2 cellular contexts compared by ENCODE assay signal in genomic region chr16:88453217-88453531, GRCh38.
TF ChIP-seq lines count a peak whose summit lies in the region.

ZFPM1 (plus strand) TSS chr16:88453280; CDS start chr16:88453639, 359 bp downstream.

TF ChIP-seq in HCT116, 20 proteins besides CTCF, POLR2A, EP300 and RAD21 (continued from another document):
- TF ChIP-seq YY1 (IDR thresholded peaks at IDR 0.05; ENCODE audit: extremely low read depth, insufficient replicate concordance, low read depth, low read length), result peak; percentile 32
- peak; percentile 88 for TF ChIP-seq POLR2AphosphoS5 (IDR thresholded peaks at IDR 0.05; ENCODE audit: low read depth, low read length)
- TF ChIP-seq SRF (IDR thresholded peaks at IDR 0.05; ENCODE audit: low read depth), result no peak

TF ChIP-seq in K562, 482 proteins besides CTCF, POLR2A, EP300 and RAD21 (continued from another document):
- TF ChIP-seq HMGN3 (IDR thresholded peaks at IDR 0.05; ENCODE audit: borderline replicate concordance, extremely low read depth, insufficient read length, low read depth, low read length) (peak; percentile 19), ZBTB2 (IDR thresholded peaks at IDR 0.05) (no peak), PHF8 (IDR thresholded peaks at IDR 0.05; ENCODE audit: borderline replicate concordance, low read length) (peak; percentile 48; the same call in 1 of the 2 replicates), SIN3A (IDR thresholded peaks at IDR 0.05; ENCODE audit: borderline replicate concordance in 2 of 2, control insufficient read depth in 1 of 2, low read depth in 2 of 2, low read length in 2 of 2) (peak in 1 of 2 experiments; percentile 24; a peak in 1 of 4 replicates), ZBTB9 (CRISPR knock-in tag; IDR thresholded peaks at IDR 0.05) (no peak), CREM (IDR thresholded peaks at IDR 0.05; ENCODE audit: low read depth) (peak; percentile 26; the same call in 1 of the 2 replicates), CTCFL (IDR thresholded peaks at IDR 0.05; ENCODE audit: borderline replicate concordance, insufficient read depth, low read depth, low read length, poor library complexity, severe bottlenecking) (peak; percentile 79), CUX1 (CRISPR knock-in tag; IDR thresholded peaks at IDR 0.05) (no peak), TAF1 (IDR thresholded peaks at IDR 0.05; ENCODE audit: control insufficient read depth, extremely low read depth, insufficient read depth, low read length, severe bottlenecking) (peak; percentile 82), TBL1XR1 (IDR thresholded peaks at IDR 0.05; ENCODE audit: low read length in 2 of 2) (no peak), HMGXB4 (CRISPR knock-in tag; IDR thresholded peaks at IDR 0.05) (no peak), GTF2F1 (IDR thresholded peaks at IDR 0.05; ENCODE audit: low read depth, low read length) (no peak), ZNF639 (CRISPR knock-in tag; conservative IDR thresholded peaks at IDR 0.05 in 1 of 2, IDR thresholded peaks at IDR 0.05 in 1 of 2) (peak in 1 of 2 experiments; percentile 44; a peak in 1 of 4 replicates), UBTF (IDR thresholded peaks at IDR 0.05; ENCODE audit: borderline replicate concordance in 1 of 2, low read depth in 2 of 2, low read length in 2 of 2) (peak in 1 of 2 experiments; percentile 74; a peak in 1 of 4 replicates), ZNF197 (CRISPR knock-in tag; IDR thresholded peaks at IDR 0.05; ENCODE audit: low read depth) (no peak), YY1 (IDR thresholded peaks at IDR 0.05; ENCODE audit: borderline replicate concordance in 1 of 3, control insufficient read depth in 1 of 3, extremely low read depth in 1 of 3, insufficient read depth in 3 of 3, insufficient read length in 1 of 3, insufficient replicate concordance in 2 of 3, low read depth in 1 of 3, low read length in 2 of 3) (peak in 2 of 3 experiments; percentile 65 to 80), POLR2AphosphoS5 (IDR thresholded peaks at IDR 0.05; ENCODE audit: control insufficient read depth, insufficient read depth, low read depth, low read length) (peak; percentile 53; the same call in 1 of the 2 replicates), NEUROD1 (IDR thresholded peaks at IDR 0.05; ENCODE audit: borderline replicate concordance, low read depth, low read length, partially characterized antibody) (no peak), HMBOX1 (IDR thresholded peaks at IDR 0.05) (no peak), CXXC5 (CRISPR knock-in tag; IDR thresholded peaks at IDR 0.05) (peak; percentile 74), ZBTB43 (CRISPR knock-in tag; IDR thresholded peaks at IDR 0.05) (no peak), E2F6 (IDR thresholded peaks at IDR 0.05; ENCODE audit: borderline replicate concordance in 1 of 2, extremely low read depth in 1 of 2, insufficient read depth in 1 of 2, insufficient read length in 1 of 2, low read depth in 1 of 2, low read length in 1 of 2, poor library complexity in 1 of 2, severe bottlenecking in 1 of 2) (peak in 1 of 2 experiments; percentile 81), THAP12 (CRISPR knock-in tag; IDR thresholded peaks at IDR 0.05) (0 out of 2 replicates have a peak, but pooled peaks have one; percentile 57), SP2 (IDR thresholded peaks at IDR 0.05; ENCODE audit: extremely low read depth, low read depth, low read length, poor library complexity, severe bottlenecking) (peak; percentile 33), POLR2G (IDR thresholded peaks at IDR 0.05; ENCODE audit: low read depth, low read length) (peak; percentile 68)
TF ChIP-seq in K562: peak in this region for 17.
